Comparison of ENCODE assay signal across 11 cellular contexts in genomic region chr1:150187560-150187931, GRCh38. TPM values are rescaled to one million over a fixed set of nuclear protein-coding genes. Genes with fewer than 3 reads are reported as not detected.
A peak's percentile ranks its signal among the peaks of the same experiment; 100 is the strongest.
DNase-seq lines count a peak whose midpoint lies in the region; ATAC-seq, FAIRE-seq and TF ChIP-seq lines count a peak whose summit lies in the region.
"Had no signal": no experiment of that assay in that cellular context is flagged by ENCODE, and none has a peak within 500 bp of the region (broad histone marks: within the 10 kb centered on the region; RNA-seq: fewer than 3 reads in every experiment).

No MANE protein-coding gene starts in this region.

- in situ Hi-C loops in GM23248 (cut with MboI), result no loop called here

- CTCF ChIA-PET in T-cell (lab: Charles Lee), result interaction anchor here (0.7 to 2.9 kb wide), 25 partner anchors 9 to 1011 kb away, joined by 3 to 56 read pairs (median 5); partner anchors contain the start of gene OTUD7B (in 1 of the 2)

- H3K36me3 Mint-ChIP-seq in T-cell, result no peaks in the 10 kb centered on the region

- H3K18ac ChIP-seq in trophoblast cell (ENCODE audit: low read length), result no peak overlapping the region

- H4K91ac ChIP-seq in trophoblast cell (ENCODE audit: low read depth, low read length), result no peak overlapping the region

- H3K79me2 ChIP-seq in GM23248 (ENCODE audit: insufficient read depth), result no peaks in the 10 kb centered on the region
- H3K79me2 ChIP-seq in trophoblast cell (ENCODE audit: control insufficient read depth, insufficient read depth, low read length, poor library complexity), result peaks cover 2% of the 10 kb centered on the region

- H3K4me3 Mint-ChIP-seq in T-cell, result no peak overlapping the region

- H3K27ac Mint-ChIP-seq in T-cell, result no peak overlapping the region

- H3K23ac ChIP-seq in trophoblast cell (ENCODE audit: low read length), result no peak overlapping the region

- H3K4me3 ChIP-seq in GM23248 (peak overlapping the region; percentile 61; the same call in 1 of the 2 replicates), heart left ventricle (no peak overlapping the region), trophoblast cell (ENCODE audit: low read depth, low read length) (no peak overlapping the region), kidney (ENCODE audit: low read length in 2 of 2) (no peak overlapping the region), esophagus muscularis mucosa (no peak overlapping the region)
- H3K4me3 ChIP-seq: SJSA1 had no signal

- H3K27ac ChIP-seq in GM23248, result no peak overlapping the region
- peak overlapping the region in 7 of 12 donors; percentile 1 to 91 (median 49) for H3K27ac ChIP-seq in heart left ventricle
- no peak overlapping the region for H3K27ac ChIP-seq in trophoblast cell (ENCODE audit: low read depth, low read length)
- H3K27ac ChIP-seq in kidney (ENCODE audit: low read depth in 2 of 2, low read length in 2 of 2), result no peak overlapping the region
- no peak overlapping the region for H3K27ac ChIP-seq in esophagus muscularis mucosa (replicated peaks in 1 of 4)

- peak overlapping the region; percentile 88 for H2AK5ac ChIP-seq in trophoblast cell (ENCODE audit: low read length)

- no peaks in the 10 kb centered on the region for H3K9me3 Mint-ChIP-seq in T-cell

- H3K4ac ChIP-seq in trophoblast cell (ENCODE audit: low read depth, low read length), result no peak overlapping the region

- POLR2A ChIA-PET in T-cell (lab: Charles Lee), result interaction anchor here (0.5 to 1.6 kb wide), 5 partner anchors 95 to 301 kb away, joined by 3 to 11 read pairs (median 4); partner anchors contain the start of gene CIART (in 1 of the 2)

- H3K27me3 Mint-ChIP-seq in T-cell, result peaks cover 0 to 3% of the 10 kb centered on the region in 2 donors

- H3K4me1 Mint-ChIP-seq in T-cell, result peaks cover 0 to 11% (median 9%) of the 10 kb centered on the region in 3 donors

- H2BK5ac ChIP-seq in trophoblast cell (ENCODE audit: low read depth, low read length, poor library complexity), result peak overlapping the region; percentile 52

- no peaks in the 10 kb centered on the region for H3K9me2 ChIP-seq in GM23248 (ENCODE audit: insufficient read depth)

- peak overlapping the region; percentile 92 for H2BK12ac ChIP-seq in trophoblast cell (ENCODE audit: low read length)

- no peak for FAIRE-seq in kidney (lab: Jason Lieb, UNC)
- FAIRE-seq: colon, urothelium cell line had no signal

- no peaks in the 10 kb centered on the region for H4K20me1 ChIP-seq in GM23248 (ENCODE audit: insufficient read depth)

- H3K36me3 ChIP-seq in GM23248 (ENCODE audit: low read depth) (no peaks in the 10 kb centered on the region), heart left ventricle (no peaks in the 10 kb centered on the region), trophoblast cell (ENCODE audit: control insufficient read depth in 1 of 2, insufficient read depth in 2 of 2, low read length in 2 of 2) (peaks cover 0 to 2% of the 10 kb centered on the region in 2 experiments), kidney (ENCODE audit: control insufficient read depth in 1 of 2, insufficient read depth in 2 of 2, low read length in 2 of 2) (no peaks in the 10 kb centered on the region), esophagus muscularis mucosa (no peaks in the 10 kb centered on the region)
- H3K36me3 ChIP-seq: SJSA1 had no signal

- H4K12ac ChIP-seq in trophoblast cell (ENCODE audit: low read depth, low read length), result no peak overlapping the region

- H2BK120ac ChIP-seq in trophoblast cell (ENCODE audit: insufficient read depth, low read length, poor library complexity), result peak overlapping the region; percentile 62

- H3K27me3 ChIP-seq in GM23248 (replicated peaks; ENCODE audit: insufficient read depth) (no peaks in the 10 kb centered on the region), heart left ventricle (no peaks in the 10 kb centered on the region), trophoblast cell (ENCODE audit: insufficient read depth, low read length) (no peaks in the 10 kb centered on the region), esophagus muscularis mucosa (no peaks in the 10 kb centered on the region)
- H3K27me3 ChIP-seq: SJSA1 had no signal

- H3K9ac ChIP-seq in GM23248 (no peak overlapping the region), trophoblast cell (ENCODE audit: low read length) (no peak overlapping the region), kidney (ENCODE audit: low read length in 2 of 2) (no peak overlapping the region)

- intact Hi-C loops in heart left ventricle (cut with DNase I), result loop anchor here in 5 of 10 donors (1.0 to 5.0 kb wide), 2 partner anchors 225 kb away; no protein-coding TSS in a partner anchor
- intact Hi-C loops in kidney (cut with DNase I), result no loop called here
- intact Hi-C loops in esophagus muscularis mucosa (cut with DNase I), result loop anchor here (5.0 kb wide), 1 partner anchor 225 kb away; no protein-coding TSS in a partner anchor

- H3F3A ChIP-seq in GM23248 (ENCODE audit: insufficient read depth), result peaks cover 12% of the 10 kb centered on the region; the same call in 1 of the 2 replicates

- no peak overlapping the region for H3K14ac ChIP-seq in trophoblast cell (ENCODE audit: low read length)

- H2AFZ ChIP-seq in GM23248 (peak overlapping the region; percentile 83), trophoblast cell (ENCODE audit: insufficient read depth, low read length, poor library complexity) (no peak overlapping the region)

- TF ChIP-seq POLR2A in heart left ventricle (IDR thresholded peaks at IDR 0.05) (no peak), esophagus muscularis mucosa (IDR thresholded peaks at IDR 0.05; ENCODE audit: low read depth) (no peak)

- H3K4me1 ChIP-seq in GM23248 (ENCODE audit: insufficient read depth) (peaks cover 23% of the 10 kb centered on the region), heart left ventricle (peaks cover 0 to 26% (median 6%) of the 10 kb centered on the region in 12 donors), trophoblast cell (ENCODE audit: control insufficient read depth in 1 of 2, insufficient read depth in 2 of 2, low read length in 2 of 2) (peaks cover 3 to 5% of the 10 kb centered on the region in 2 experiments), kidney (ENCODE audit: control insufficient read depth in 1 of 2, insufficient read depth in 1 of 2, low read depth in 1 of 2, low read length in 2 of 2) (no peaks in the 10 kb centered on the region), esophagus muscularis mucosa (peaks cover 4 to 11% (median 7%) of the 10 kb centered on the region in 4 donors)

- no peak for DNase-seq in GM23248
- peak in 1 of 34 experiments; percentile 10 for DNase-seq in T-cell
- DNase-seq in heart left ventricle, result no peak
- no peak for DNase-seq in trophoblast cell
- DNase-seq in kidney, result no peak
- DNase-seq in NCI-H2107 treated with DMSO at 0.1 percent for 48 hours (lab: John Stamatoyannopoulos, UW; ENCODE audit: unreplicated experiment), result no peak
- DNase-seq in esophagus muscularis mucosa (ENCODE audit: extremely low spot score), result no peak

- TF ChIP-seq EP300 in esophagus muscularis mucosa (IDR thresholded peaks at IDR 0.05), result no peak

- WGBS in GM23248 (ENCODE audit: low coverage in 1 of 2, low lambda C conversion rate in 2 of 2, missing lambda C conversion rate in 2 of 2), 2 experiments, result 11 to 22% methylated on average over 3 of the region's 3 CpGs
- WGBS in heart left ventricle, 4 donors, result 0 to 8% (median 4%) methylated on average over 3 of the region's 3 CpGs
- no CpG with 5 or more reads among the region's 3 CpGs for WGBS in trophoblast cell (ENCODE audit: extremely low coverage, insufficient coverage, insufficient read length)
- 12% methylated on average over 3 of the region's 3 CpGs for WGBS in esophagus muscularis mucosa

- TF ChIP-seq CTCF in heart left ventricle (IDR thresholded peaks at IDR 0.05), result peak in 5 of 12 donors; percentile 1 to 36 (median 10)
- TF ChIP-seq CTCF in kidney (IDR thresholded peaks at IDR 0.05; ENCODE audit: borderline replicate concordance, extremely low read depth, insufficient read depth), result no peak
- no peak for TF ChIP-seq CTCF in esophagus muscularis mucosa (IDR thresholded peaks at IDR 0.05)

- H4K8ac ChIP-seq in trophoblast cell (ENCODE audit: low read depth, low read length), result peak overlapping the region; percentile 74

- H3K9me3 ChIP-seq in GM23248 (ENCODE audit: low read depth) (no peaks in the 10 kb centered on the region), heart left ventricle (peaks cover 0 to 5% (median 0%) of the 10 kb centered on the region in 12 donors), trophoblast cell (ENCODE audit: insufficient read depth, low read depth, low read length) (peaks cover 2% of the 10 kb centered on the region), kidney (ENCODE audit: control insufficient read depth in 1 of 2, low read length in 2 of 2) (no peaks in the 10 kb centered on the region), esophagus muscularis mucosa (no peaks in the 10 kb centered on the region)
- H3K9me3 ChIP-seq: SJSA1 had no signal

- H3K4me2 ChIP-seq in GM23248 (ENCODE audit: unreplicated experiment) (peak overlapping the region; percentile 80), trophoblast cell (ENCODE audit: low read length) (no peak overlapping the region)

- H3K79me1 ChIP-seq in trophoblast cell (ENCODE audit: low read length), result peaks cover 14% of the 10 kb centered on the region

- peak; percentile 32 to 66 (median 42) for ATAC-seq in T-cell (replicated peaks in 1 of 4)
- ATAC-seq in heart left ventricle, result peak in 3 of 4 donors; percentile 17 to 34 (median 23)
- ATAC-seq in GM21423 (IDR thresholded peaks at IDR 0.05; ENCODE audit: unreplicated experiment), result no peak

RNA-seq across cellular contexts. Expression of gene PLEKHO1, which starts 37.8 kb away (rescaled TPM):
- 24.8 and 26.9 TPM in 2 replicates for total RNA-seq in GM23248 (2014; rRNA removed; shearing (Covaris generic))
- polyA plus RNA-seq in GM23248 (2016; fragmentation: Nextera tagmentation; extraction: Ambion mirVana) (30.7 and 34.8 TPM in 2 replicates), heart left ventricle (100 to 1,000 TPM; 184 to 200 TPM), kidney (ENCODE audit: insufficient read depth, low read depth, low replicate concordance) (28.0 TPM)
- total RNA-seq in T-cell (100 to 1,000 TPM in 3 of 5 donors, 10 to 100 TPM in 2; 68.9 to 183 (median 154) TPM), heart left ventricle (100 to 1,000 TPM in 2 of 9 donors, 10 to 100 TPM in 7; 46.8 to 152 (median 67.6) TPM), kidney (32.7 TPM), esophagus muscularis mucosa (100 to 1,000 TPM; 294 to 426 (median 337) TPM)
- 40.7 and 41.3 TPM in 2 replicates for polyA plus RNA-seq in trophoblast cell (2013)

RNA-seq across cellular contexts. Expression of gene ANP32E, which starts 48.4 kb away (rescaled TPM):
- total RNA-seq in GM23248 (2014; rRNA removed; shearing (Covaris generic)), result 13.5 and 14.4 TPM in 2 replicates
- polyA plus RNA-seq in GM23248 (2016; fragmentation: Nextera tagmentation; extraction: Ambion mirVana) (52.9 and 55.2 TPM in 2 replicates), heart left ventricle (10 to 100 TPM; 25.3 to 43.6 TPM), kidney (ENCODE audit: insufficient read depth, low read depth, low replicate concordance) (22.1 TPM)
- total RNA-seq in T-cell (10 to 100 TPM; 40.2 to 46.3 (median 44.9) TPM), heart left ventricle (10 to 100 TPM; 12.6 to 59.9 (median 33.6) TPM), kidney (41.7 TPM), esophagus muscularis mucosa (10 to 100 TPM; 15.6 to 20.3 (median 18.6) TPM)
- polyA plus RNA-seq in trophoblast cell (2013), result 51.7 and 51.9 TPM in 2 replicates

Comparison
In these comparisons a context has a peak if more than half of its experiments do, and no peak if none do; other contexts are left out.
1. H3K27ac ChIP-seq: peak in heart left ventricle (7 of 12); none in GM23248 (single experiment), trophoblast cell (single experiment), kidney (0 of 2) and esophagus muscularis mucosa (0 of 4).